Comparison of ENCODE assay signal across 22 cellular contexts in genomic region chr6:151842816-151843215, GRCh38.
"Had no signal": no experiment of that assay in that cellular context is flagged by ENCODE, and none has a peak within 500 bp of the region (broad histone marks: within the 10 kb centered on the region; RNA-seq: fewer than 3 reads in every experiment).

No MANE protein-coding gene starts in this region.

- H3K36me3 ChIP-seq: ascending aorta had no signal

- DNase-seq: activated CD4-positive, alpha-beta T cell treated with anti-CD3 and anti-CD28 coated beads for 48 hours; activated CD4-positive, alpha-beta T cell treated with anti-CD3 and anti-CD28 coated beads, Interleukin-2, amount 50 U/mL, for 4 hours; activated CD8-positive, alpha-beta memory T cell treated with anti-CD3 and anti-CD28 coated beads, Interleukin-2, amount 50 U/mL, for 48 hours; activated CD8-positive, alpha-beta T cell treated with anti-CD3 and anti-CD28 coated beads, Interleukin-2, amount 10 ng/mL, durations not matched to agents 7 days and 5 days; activated naive CD8-positive, alpha-beta T cell treated with anti-CD3 and anti-CD28 coated beads, Interleukin-2, amount 50 U/mL, for 24 hours; activated T-cell treated with anti-CD3 and anti-CD28 coated beads, Interleukin-2, amount 50 U/mL, for 1 hour; amniotic stem cell; body of pancreas; MM.1S; NCI-H1105; NCI-H1436; NCI-H1694 treated with DMSO at 0.1 percent for 48 hours; NCI-H2029 treated with DMSO at 0.1 percent for 48 hours; NCI-H345; NCI-H510A; NCI-H526 treated with DMSO at 0.1 percent for 48 hours; NCI-H82; PC-9; SHP77 treated with DMSO at 0.1 percent for 48 hours had no signal

- H2AFZ ChIP-seq: PC-9 had no signal

- H3K9ac ChIP-seq: KMS-11 had no signal

- ATAC-seq: activated CD4-positive, CD25-positive, alpha-beta regulatory T cell treated with anti-CD3 and anti-CD28 coated beads, Interleukin-2, amount 50 U/mL, for 24 hours; activated CD8-positive, alpha-beta T cell treated with anti-CD3 and anti-CD28 coated beads, Interleukin-2, amount 10 ng/mL, durations not matched to agents 7 days and 5 days; activated naive CD8-positive, alpha-beta T cell treated with anti-CD3 and anti-CD28 coated beads, Interleukin-2, amount 50 U/mL, for 24 hours; body of pancreas had no signal

- H3K4me2 ChIP-seq: KMS-11, PC-9 had no signal

- H3K4me1 ChIP-seq: ascending aorta, body of pancreas had no signal

- H3K4me3 ChIP-seq: ascending aorta, body of pancreas, PC-9 had no signal

- H3K27me3 ChIP-seq: ascending aorta, body of pancreas had no signal

- H3K27ac ChIP-seq: ascending aorta, body of pancreas, KMS-11, PC-9 had no signal

- H3K9me3 ChIP-seq: ascending aorta, body of pancreas had no signal
